Comparison of ENCODE assay signal across 8 cellular contexts in the genomic region with DNA sequence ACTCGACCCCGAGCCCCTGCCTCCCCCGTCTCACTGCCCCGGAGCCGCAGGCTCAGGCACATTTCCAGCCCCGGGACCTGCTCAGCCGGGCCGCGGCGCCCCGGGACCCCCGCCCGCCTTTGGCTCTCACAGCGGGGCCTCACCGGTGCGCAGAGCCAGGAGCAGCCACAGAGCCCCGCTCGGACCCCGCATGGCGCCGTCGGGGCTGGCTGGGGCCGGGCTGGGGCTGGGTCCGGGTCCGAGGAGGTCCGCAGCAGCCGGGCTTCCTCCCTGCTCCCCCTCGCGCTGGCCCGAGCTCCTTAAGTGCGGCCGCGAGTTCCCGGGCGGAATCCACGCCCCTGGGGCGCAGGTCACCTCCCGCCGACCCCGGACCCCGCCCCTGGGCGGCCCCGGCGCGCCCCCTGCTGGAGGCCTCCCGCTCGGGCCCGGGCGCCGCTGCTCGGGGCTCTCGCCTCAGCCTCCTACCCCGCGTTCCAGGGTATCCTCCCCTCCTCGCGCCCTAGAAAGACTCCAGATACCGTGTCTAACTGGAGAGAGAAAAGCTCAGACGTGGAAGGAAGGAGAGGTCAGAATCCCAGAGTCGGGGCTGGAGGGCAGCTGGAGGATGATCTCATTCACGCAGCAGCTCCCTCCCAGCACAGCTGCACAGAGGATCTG. TPM values are rescaled to one million over a fixed set of nuclear protein-coding genes. Genes with fewer than 3 reads are reported as not detected.
DNase-seq lines count a peak whose midpoint lies in the region; ATAC-seq and TF ChIP-seq lines count a peak whose summit lies in the region.

A gene (minus strand): TSS at position 307 of the 657 bp plus-strand sequence. CDS start 115 bp downstream, at position 192.

- no peaks in the 10 kb centered on the region for H4K20me1 ChIP-seq in fibroblast of lung (ENCODE audit: control insufficient read depth, extremely low read depth, insufficient read depth, low read length)

- H3K27me3 Mint-ChIP-seq in neural crest cell (ENCODE audit: low read depth), result peaks cover 34% of the 10 kb centered on the region

- peak within 1 kb of the TSS; percentile 48 for H3K27ac ChIP-seq in fibroblast of lung (ENCODE audit: insufficient read depth, low read length)
- H3K27ac ChIP-seq in suprapubic skin, result peak within 1 kb of the TSS; percentile 55

- WGBS in suprapubic skin, result 0% methylated on average over 8 of the region's 60 CpGs

- peaks cover 7% of the 10 kb centered on the region for H3K4me1 Mint-ChIP-seq in neural crest cell

- H3K27me3 ChIP-seq in NT2/D1 (ENCODE audit: insufficient read depth, insufficient read length) (peaks cover 4% of the 10 kb centered on the region), fibroblast of lung (ENCODE audit: control insufficient read depth, insufficient read depth, low read length) (no peaks in the 10 kb centered on the region), suprapubic skin (no peaks in the 10 kb centered on the region)

- H3K36me3 ChIP-seq in NT2/D1 (ENCODE audit: insufficient read depth, insufficient read length, low read length) (peaks cover 37% of the 10 kb centered on the region), fibroblast of lung (ENCODE audit: control insufficient read depth, insufficient read depth, low read length) (no peaks in the 10 kb centered on the region), suprapubic skin (no peaks in the 10 kb centered on the region)

- peak; percentile 41 for TF ChIP-seq CTCF in AG09319 (IDR thresholded peaks at IDR 0.05; ENCODE audit: low read depth, low read length)
- peak; percentile 29 to 48 for TF ChIP-seq CTCF in fibroblast of lung (conservative IDR thresholded peaks at IDR 0.05 in 1 of 2, IDR thresholded peaks at IDR 0.05 in 1 of 2; ENCODE audit: low read depth in 1 of 2, low read length in 2 of 2)
- TF ChIP-seq CTCF in neural crest cell (conservative IDR thresholded peaks at IDR 0.05), result peak; percentile 84
- TF ChIP-seq CTCF in suprapubic skin (IDR thresholded peaks at IDR 0.05), result peak; percentile 48 to 93

- ATAC-seq in GM18907 (IDR thresholded peaks at IDR 0.05; ENCODE audit: unreplicated experiment) (peak; percentile 72), HG03175 (IDR thresholded peaks at IDR 0.05; ENCODE audit: unreplicated experiment) (peak; percentile 72)

- H3K27ac Mint-ChIP-seq in neural crest cell (ENCODE audit: unreplicated experiment), result no peak within 1 kb of the TSS

- DNase-seq in AG09319 (ENCODE audit: extremely low read depth, low read depth), result peak; percentile 11
- DNase-seq in NT2/D1 (ENCODE audit: low read depth, low spot score), result peak; percentile 35
- DNase-seq in activated T-cell treated with anti-CD3 and anti-CD28 coated beads for 4 hours, result peak; percentile 56
- DNase-seq in fibroblast of lung (ENCODE audit: low read depth in 2 of 2), result peak; percentile 49 to 72
- peak; percentile 72 for DNase-seq in neural crest cell (ENCODE audit: low read depth, low spot score)
- DNase-seq in suprapubic skin (ENCODE audit: low spot score in 2 of 2), result peak in 1 of 2 donors; percentile 77

- no peaks in the 10 kb centered on the region for H3K9me3 ChIP-seq in NT2/D1 (ENCODE audit: insufficient read depth, low read length)
- no peaks in the 10 kb centered on the region for H3K9me3 ChIP-seq in fibroblast of lung (ENCODE audit: control insufficient read depth, insufficient read depth, low read depth, low read length)
- H3K9me3 ChIP-seq in suprapubic skin, result no peaks in the 10 kb centered on the region

- H3K36me3 Mint-ChIP-seq in neural crest cell (ENCODE audit: low read depth), result no peaks in the 10 kb centered on the region

- TF ChIP-seq POLR2A in suprapubic skin (IDR thresholded peaks at IDR 0.05), result peak in 1 of 2 donors; percentile 15

- no peak for TF ChIP-seq EP300 in suprapubic skin (IDR thresholded peaks at IDR 0.05)

- H3K4me3 ChIP-seq in NT2/D1 (ENCODE audit: insufficient read length, low read depth), result peak within 1 kb of the TSS; percentile 55
- peak within 1 kb of the TSS in 3 of 4 experiments; percentile 19 to 52 (median 25) for H3K4me3 ChIP-seq in fibroblast of lung (replicated peaks in 1 of 4; ENCODE audit: control extremely low read depth in 1 of 4, insufficient read depth in 1 of 4, low read depth in 3 of 4, low read length in 4 of 4)
- peak within 1 kb of the TSS; percentile 48 for H3K4me3 ChIP-seq in suprapubic skin

- peak within 1 kb of the TSS; percentile 69 for H3K4me3 Mint-ChIP-seq in neural crest cell

- no peaks in the 10 kb centered on the region for H3K9me3 Mint-ChIP-seq in neural crest cell

- H3K79me2 ChIP-seq in fibroblast of lung (ENCODE audit: control insufficient read depth, insufficient read depth, low read length), result no peaks in the 10 kb centered on the region

- peak within 1 kb of the TSS; percentile 65 for H2AFZ ChIP-seq in fibroblast of lung (ENCODE audit: low read length)

- H3K4me2 ChIP-seq in fibroblast of lung (ENCODE audit: extremely low read depth, insufficient read depth, low read length), result peak within 1 kb of the TSS; percentile 64

- H3K4me1 ChIP-seq in NT2/D1 (ENCODE audit: insufficient read depth, insufficient read length) (peaks cover 13% of the 10 kb centered on the region), fibroblast of lung (ENCODE audit: control insufficient read depth, extremely low read depth, insufficient read depth, low read length) (peaks cover 14% of the 10 kb centered on the region), suprapubic skin (peaks cover 37% of the 10 kb centered on the region)

- H3K9ac ChIP-seq in NT2/D1 (ENCODE audit: insufficient read length, low read depth) (peak within 1 kb of the TSS; percentile 88), fibroblast of lung (ENCODE audit: insufficient read depth, low read length) (peak within 1 kb of the TSS; percentile 32)

RNA-seq across cellular contexts. Expression of the gene that starts here (rescaled TPM):
- total RNA-seq in fibroblast of lung, result 5.0 and 9.2 TPM in 2 replicates
- polyA plus RNA-seq in fibroblast of lung, result 2.0 and 2.7 TPM in 2 replicates
- 2.5 and 3.8 TPM in 2 replicates for polyA plus RNA-seq in fibroblast of lung (2012)
- 0.93 and 14.1 TPM in 2 replicates for polyA minus RNA-seq in fibroblast of lung (ENCODE audit: low replicate concordance)
- total RNA-seq in neural crest cell, result 3.9 and 4.1 TPM in 2 replicates
- 10 to 100 TPM; 21.0 to 68.7 (median 34.4) TPM for total RNA-seq in suprapubic skin
